ENCODE assay signal across 13 cellular contexts in the genomic region with DNA sequence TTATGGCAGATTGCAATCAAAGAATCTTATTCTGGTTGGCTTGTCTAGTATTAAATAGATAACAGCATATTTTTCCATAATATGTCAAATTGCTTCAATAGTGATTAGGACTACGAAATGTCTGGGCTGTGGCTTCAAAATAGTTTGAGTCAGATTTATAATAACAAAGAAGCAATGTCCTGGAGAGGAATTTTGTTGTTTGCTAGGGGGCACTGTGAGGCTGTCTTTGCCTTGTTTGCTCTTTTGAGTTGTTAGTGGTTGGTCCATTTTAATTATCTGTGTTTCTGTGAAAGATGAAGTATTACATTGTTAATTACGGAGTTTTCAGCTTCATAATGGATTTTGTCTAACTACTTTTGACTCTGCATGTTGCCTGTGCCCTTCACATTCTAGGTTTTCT.
A peak's percentile ranks its signal among the peaks of the same experiment; 100 is the strongest.
DNase-seq lines count a peak whose midpoint lies in the region; ATAC-seq, FAIRE-seq and TF ChIP-seq lines count a peak whose summit lies in the region.
"Had no signal": no experiment of that assay in that cellular context is flagged by ENCODE, and none has a peak within 500 bp of the region (broad histone marks: within the 10 kb centered on the region; RNA-seq: fewer than 3 reads in every experiment).

No MANE protein-coding gene starts in this region.

- no peaks in the 10 kb centered on the region for H3K9me2 ChIP-seq in PC-3 (replicated peaks; ENCODE audit: low read length)

- CTCF ChIA-PET in PC-3 (lab: Charles Lee), result no interaction called here

- no peaks in the 10 kb centered on the region for H4K20me1 ChIP-seq in PC-3 (ENCODE audit: low read length)

- H2AFZ ChIP-seq in PC-3 (ENCODE audit: low read length), result no peak overlapping the region

- no peaks in the 10 kb centered on the region for H3K79me2 ChIP-seq in PC-3 (ENCODE audit: low read length)

- H3K4me1 ChIP-seq in PC-3 (ENCODE audit: insufficient read depth, low read length) (no peaks in the 10 kb centered on the region), kidney (ENCODE audit: control insufficient read depth in 1 of 2, insufficient read depth in 1 of 2, low read depth in 1 of 2, low read length in 2 of 2) (no peaks in the 10 kb centered on the region)
- H3K4me1 ChIP-seq: prostate gland had no signal

- ATAC-seq in PC-3 (no peak), HG02870 (IDR thresholded peaks at IDR 0.05; ENCODE audit: unreplicated experiment) (no peak)

- no peaks in the 10 kb centered on the region for H3F3A ChIP-seq in PC-3 (ENCODE audit: low read length, unreplicated experiment)

- H3K27ac ChIP-seq in PC-3 (ENCODE audit: low read length) (no peak overlapping the region), kidney (ENCODE audit: low read depth in 2 of 2, low read length in 2 of 2) (no peak overlapping the region)
- H3K27ac ChIP-seq: prostate gland had no signal

- FAIRE-seq in kidney (lab: Jason Lieb, UNC), result no peak
- FAIRE-seq: A204.1, colon had no signal

- no peak overlapping the region for H3K4me2 ChIP-seq in PC-3 (ENCODE audit: low read length)

- no peaks in the 10 kb centered on the region for H3K9me3 ChIP-seq in PC-3 (ENCODE audit: low read length)
- no peaks in the 10 kb centered on the region for H3K9me3 ChIP-seq in kidney (ENCODE audit: control insufficient read depth in 1 of 2, low read length in 2 of 2)
- H3K9me3 ChIP-seq: prostate gland had no signal

- POLR2A ChIA-PET in PC-3 (lab: Charles Lee; ENCODE audit: unreplicated experiment), result no interaction called here

- peak; percentile 19 for DNase-seq in DMS 273 (lab: John Stamatoyannopoulos, UW; ENCODE audit: unreplicated experiment)
- DNase-seq in DMS 273 treated with DMSO at 0.1 percent for 48 hours (lab: John Stamatoyannopoulos, UW), result no peak
- peak; percentile 36 for DNase-seq in PC-3
- peak; percentile 39 for DNase-seq in fibroblast of peridontal ligament (ENCODE audit: extremely low read depth)
- DNase-seq in retinal pigment epithelial cell (ENCODE audit: low read depth), result no peak
- DNase-seq in islet precursor cell, result no peak
- no peak for DNase-seq in kidney
- DNase-seq: activated CD8-positive, alpha-beta memory T cell treated with anti-CD3 and anti-CD28 coated beads, Interleukin-2, amount 50 U/mL, for 48 hours; NCI-H1092 treated with DMSO at 0.1 percent for 48 hours had no signal

- intact Hi-C loops in PC-3 (cut with micrococcal nuclease) (no loop called here), kidney (cut with DNase I) (no loop called here)

- no peak overlapping the region for H3K9ac ChIP-seq in PC-3 (ENCODE audit: low read length)
- H3K9ac ChIP-seq in kidney (ENCODE audit: low read length in 2 of 2), result no peak overlapping the region

- H3K4me3 ChIP-seq in PC-3 (ENCODE audit: low read length) (no peak overlapping the region), retinal pigment epithelial cell (ENCODE audit: low read length) (no peak overlapping the region), kidney (ENCODE audit: low read length in 2 of 2) (no peak overlapping the region)
- H3K4me3 ChIP-seq: prostate gland had no signal

- TF ChIP-seq CTCF in PC-3 (conservative IDR thresholded peaks at IDR 0.05; ENCODE audit: low read depth, low read length), result peak; percentile 61
- peak; percentile 57 for TF ChIP-seq CTCF in retinal pigment epithelial cell (conservative IDR thresholded peaks at IDR 0.05; ENCODE audit: low read depth, low read length)
- no peak for TF ChIP-seq CTCF in kidney (IDR thresholded peaks at IDR 0.05; ENCODE audit: borderline replicate concordance, extremely low read depth, insufficient read depth)

- BruUV-seq in PC-3 (replicated peaks; lab: Mats Ljungman, UMichigan), result no TSS peak

- H3K27me3 ChIP-seq in PC-3 (ENCODE audit: low read length), result no peaks in the 10 kb centered on the region

- H3K36me3 ChIP-seq in PC-3 (ENCODE audit: low read depth, low read length) (no peaks in the 10 kb centered on the region), kidney (ENCODE audit: control insufficient read depth in 1 of 2, insufficient read depth in 2 of 2, low read length in 2 of 2) (no peaks in the 10 kb centered on the region)
- H3K36me3 ChIP-seq: prostate gland had no signal

Comparison
In these comparisons a context has a peak if more than half of its experiments do, and no peak if none do; other contexts are left out.
1. DNase-seq: peak in DMS 273 (single experiment), PC-3 (single experiment) and fibroblast of peridontal ligament (single experiment); none in DMS 273 treated with DMSO at 0.1 percent for 48 hours (single experiment), retinal pigment epithelial cell (single experiment), islet precursor cell (single experiment) and kidney (single experiment).